In genomic region chrX:51568586-51568985, GRCh38 we compare ENCODE assay signal across 13 cellular contexts. TPM values are rescaled to one million over a fixed set of nuclear protein-coding genes. Genes with fewer than 3 reads are reported as not detected.
DNase-seq lines count a peak whose midpoint lies in the region; ATAC-seq and TF ChIP-seq lines count a peak whose summit lies in the region.
"Had no signal": no experiment of that assay in that cellular context is flagged by ENCODE, and none has a peak within 500 bp of the region (broad histone marks: within the 10 kb centered on the region; RNA-seq: fewer than 3 reads in every experiment).

No MANE protein-coding gene starts in this region.

- H2AK5ac ChIP-seq in trophoblast cell (ENCODE audit: low read length): no peak overlapping the region

- H2BK5ac ChIP-seq in trophoblast cell (ENCODE audit: low read depth, low read length, poor library complexity): no peak overlapping the region

- in situ Hi-C loops in Panc1 (cut with HindIII; ENCODE audit: low pct_unique_long_range_greater_than_20kb, low sequenced_read_pairs): no loop called here

- H3K27ac ChIP-seq in Panc1 (ENCODE audit: low read length): no peak overlapping the region
- peak overlapping the region; percentile 63 for H3K27ac ChIP-seq in epithelial cell of prostate
- no peak overlapping the region for H3K27ac ChIP-seq in trophoblast cell (ENCODE audit: low read depth, low read length)
- H3K27ac ChIP-seq: C4-2B, esophagus squamous epithelium, left ventricle myocardium inferior had no signal

- DNase-seq in EH (ENCODE audit: low read depth) (peak; percentile 85), Panc1 (ENCODE audit: low read depth, low spot score) (peak; percentile 76), epithelial cell of prostate (ENCODE audit: low read depth, low spot score) (peak; percentile 41), trophoblast cell (peak; percentile 23 to 72), NCI-H1694 (lab: John Stamatoyannopoulos, UW) (no peak), NCI-H1417 treated with DMSO at 0.1 percent for 48 hours (lab: John Stamatoyannopoulos, UW) (no peak), erythroblast (lab: John Stamatoyannopoulos, UW) (no peak)
- DNase-seq in activated CD4-positive, alpha-beta T cell treated with anti-CD3 and anti-CD28 coated beads for 4 hours: no peak
- DNase-seq: esophagus squamous epithelium, left ventricle myocardium inferior had no signal

- H3K4ac ChIP-seq in trophoblast cell (ENCODE audit: low read depth, low read length): no peak overlapping the region

- no peaks in the 10 kb centered on the region for H3K27me3 ChIP-seq in Panc1 (ENCODE audit: control insufficient read depth, insufficient read depth, low read length)
- H3K27me3 ChIP-seq in trophoblast cell (ENCODE audit: insufficient read depth, low read length): no peaks in the 10 kb centered on the region
- H3K27me3 ChIP-seq: esophagus squamous epithelium had no signal

- TF ChIP-seq POLR2A in erythroblast (IDR thresholded peaks at IDR 0.05; ENCODE audit: low read length): no peak

- no peaks in the 10 kb centered on the region for H3K79me2 ChIP-seq in trophoblast cell (ENCODE audit: control insufficient read depth, insufficient read depth, low read length, poor library complexity)

- no peak overlapping the region for H4K12ac ChIP-seq in trophoblast cell (ENCODE audit: low read depth, low read length)

- no peaks in the 10 kb centered on the region for H3K79me1 ChIP-seq in trophoblast cell (ENCODE audit: low read length)

- no peak overlapping the region for H4K8ac ChIP-seq in trophoblast cell (ENCODE audit: low read depth, low read length)

- H2BK120ac ChIP-seq in trophoblast cell (ENCODE audit: insufficient read depth, low read length, poor library complexity): no peak overlapping the region

- no peak overlapping the region for H2AFZ ChIP-seq in trophoblast cell (ENCODE audit: insufficient read depth, low read length, poor library complexity)

- BruUV-seq in Panc1 (replicated peaks; lab: Mats Ljungman, UMichigan): no TSS peak

- H3K9me3 ChIP-seq in Panc1 (ENCODE audit: control insufficient read depth, insufficient read depth, low read depth, low read length) (no peaks in the 10 kb centered on the region), trophoblast cell (ENCODE audit: insufficient read depth, low read depth, low read length) (no peaks in the 10 kb centered on the region)
- H3K9me3 ChIP-seq: left ventricle myocardium inferior had no signal

- POLR2A ChIA-PET in Panc1 (lab: Charles Lee): no interaction called here

- WGBS in trophoblast cell (ENCODE audit: extremely low coverage, insufficient coverage, insufficient read length): no CpG with 5 or more reads among the region's 3 CpGs

- no peaks in the 10 kb centered on the region for H3K36me3 ChIP-seq in Panc1 (ENCODE audit: control insufficient read depth, insufficient read depth, low read length)
- H3K36me3 ChIP-seq in trophoblast cell (ENCODE audit: control insufficient read depth in 1 of 2, insufficient read depth in 2 of 2, low read length in 2 of 2): no peaks in the 10 kb centered on the region
- H3K36me3 ChIP-seq: esophagus squamous epithelium, left ventricle myocardium inferior had no signal

- H3K14ac ChIP-seq in trophoblast cell (ENCODE audit: low read length): no peak overlapping the region

- intact Hi-C loops in Panc1 (cut with micrococcal nuclease; ENCODE audit: unreplicated experiment): no loop called here

- H3K4me2 ChIP-seq in trophoblast cell (ENCODE audit: low read length): no peak overlapping the region

- H2BK12ac ChIP-seq in trophoblast cell (ENCODE audit: low read length): no peak overlapping the region

- H4K91ac ChIP-seq in trophoblast cell (ENCODE audit: low read depth, low read length): no peak overlapping the region

- ATAC-seq in Panc1: peak; percentile 83
- ATAC-seq: HepG2 had no signal

- H3K4me3 ChIP-seq in Panc1 (ENCODE audit: low read depth in 2 of 2, low read length in 2 of 2): no peak overlapping the region
- no peak overlapping the region for H3K4me3 ChIP-seq in trophoblast cell (ENCODE audit: low read depth, low read length)
- H3K4me3 ChIP-seq: esophagus squamous epithelium, left ventricle myocardium inferior had no signal

- CTCF ChIA-PET in Panc1 (lab: Charles Lee): no interaction called here

- no peak for TF ChIP-seq CTCF in Panc1 (IDR thresholded peaks at IDR 0.05)

- no peak overlapping the region for H3K9ac ChIP-seq in trophoblast cell (ENCODE audit: low read length)

- no peak overlapping the region for H3K23ac ChIP-seq in trophoblast cell (ENCODE audit: low read length)

- no peak overlapping the region for H3K18ac ChIP-seq in trophoblast cell (ENCODE audit: low read length)

- no peaks in the 10 kb centered on the region for H3K4me1 ChIP-seq in Panc1 (ENCODE audit: control insufficient read depth, insufficient read depth, low read length)
- H3K4me1 ChIP-seq in trophoblast cell (ENCODE audit: control insufficient read depth in 1 of 2, insufficient read depth in 2 of 2, low read length in 2 of 2): peaks cover 0 to 3% of the 10 kb centered on the region in 2 experiments
- H3K4me1 ChIP-seq: esophagus squamous epithelium, left ventricle myocardium inferior had no signal

RNA-seq across cellular contexts. Expression of gene CENPVL3, which starts 50.1 kb away (rescaled TPM):
- total RNA-seq in Panc1 (2021; ENCODE audit: unreplicated experiment): 2.9 TPM
- 2.6 TPM for polyA plus RNA-seq in Panc1 (2012; ENCODE audit: insufficient read length)
- polyA plus RNA-seq in trophoblast cell (2013): 0.89 and 1.00 TPM in 2 replicates
- total RNA-seq: dermis microvascular lymphatic vessel endothelial cell, esophagus squamous epithelium, HepG2, left ventricle myocardium inferior had no signal
- polyA plus RNA-seq: HepG2 had no signal

Comparison
In these comparisons a context has a peak if more than half of its experiments do, and no peak if none do; other contexts are left out.
1. DNase-seq: peak in EH (single experiment), Panc1 (single experiment), epithelial cell of prostate (single experiment) and trophoblast cell (2 of 2); none in NCI-H1694 (single experiment), NCI-H1417 treated with DMSO at 0.1 percent for 48 hours (single experiment), activated CD4-positive, alpha-beta T cell treated with anti-CD3 and anti-CD28 coated beads for 4 hours (0 of 2) and erythroblast (0 of 2).